ENCODE assay signal across 28 cellular contexts in genomic region chr17:80447790-80448189, GRCh38. TPM values are rescaled to one million over a fixed set of nuclear protein-coding genes. Genes with fewer than 3 reads are reported as not detected.
"Had no signal": no experiment of that assay in that cellular context is flagged by ENCODE, and none has a peak within 500 bp of the region (broad histone marks: within the 10 kb centered on the region; RNA-seq: fewer than 3 reads in every experiment).

No MANE protein-coding gene starts in this region.

- H3K4me3 Mint-ChIP-seq: effector memory CD8-positive, alpha-beta T cell; memory B cell; natural killer cell; stimulated activated memory B cell treated with anti-CD40 and anti-IgM and Interleukin-4, amounts not matched to agents 10 μg/mL and 1 μg/mL and 100 μg/mL, for 72 hours had no signal

- H2AFZ ChIP-seq: hepatocyte had no signal

- H3K4me1 Mint-ChIP-seq: memory B cell; stimulated activated memory B cell treated with anti-CD40 and anti-IgM and Interleukin-4, amounts not matched to agents 10 μg/mL and 1 μg/mL and 100 μg/mL, for 72 hours had no signal

- FAIRE-seq: endometrium, islet of Langerhans had no signal

- H3K27me3 ChIP-seq: gastroesophageal sphincter, ovary, sigmoid colon, testis, tibial artery, upper lobe of left lung, uterus had no signal

- H3K9me3 Mint-ChIP-seq: effector memory CD8-positive, alpha-beta T cell; memory B cell; natural killer cell; stimulated activated memory B cell treated with anti-CD40 and anti-IgM and Interleukin-4, amounts not matched to agents 10 μg/mL and 1 μg/mL and 100 μg/mL, for 72 hours had no signal

- DNase-seq: cortex of kidney; effector memory CD8-positive, alpha-beta T cell; heart left ventricle; kidney glomerular epithelial cell; left colon; left ventricle myocardium inferior; lower lobe of right lung; natural killer cell; occipital lobe; ovary; posterior cingulate gyrus; sigmoid colon; stimulated activated CD4-positive, alpha-beta T cell treated with anti-CD3 and anti-CD28 coated beads, Interleukin-2, amount 100 ng/mL, for 24 hours; stimulated activated CD4-positive, alpha-beta T cell treated with anti-CD3 and anti-CD28 coated beads, Interleukin-4, amount 100 ng/mL, for 24 hours; stimulated activated naive CD8-positive, alpha-beta T cell treated with anti-CD3 and anti-CD28 coated beads, Interleukin-15, Interleukin-2, amounts not matched to agents 100 U/mL and 50 U/mL, for 24 hours; testis; tibial artery; upper lobe of left lung; uterus had no signal

- H3K36me3 Mint-ChIP-seq: memory B cell, natural killer cell had no signal

- H3K36me3 ChIP-seq: gastroesophageal sphincter, heart left ventricle, left ventricle myocardium inferior, lower lobe of right lung, ovary, sigmoid colon, tibial artery, upper lobe of left lung, uterus had no signal

- H3K79me2 ChIP-seq: hepatocyte had no signal

- H3K9me3 ChIP-seq: gastroesophageal sphincter, heart left ventricle, left ventricle myocardium inferior, lower lobe of right lung, ovary, psoas muscle, sigmoid colon, testis, tibial artery, upper lobe of left lung, uterus had no signal

- H3K27ac ChIP-seq: gastroesophageal sphincter, heart left ventricle, hepatocyte, left ventricle myocardium inferior, lower lobe of right lung, ovary, psoas muscle, sigmoid colon, testis, tibial artery, upper lobe of left lung, uterus had no signal

- H3K4me3 ChIP-seq: gastroesophageal sphincter, heart left ventricle, hepatocyte, left ventricle myocardium inferior, lower lobe of right lung, ovary, psoas muscle, sigmoid colon, testis, tibial artery, upper lobe of left lung, uterus had no signal

- H3K4me1 ChIP-seq: heart left ventricle, left ventricle myocardium inferior, lower lobe of right lung, psoas muscle, testis, uterus had no signal

- H3K27ac Mint-ChIP-seq: effector memory CD8-positive, alpha-beta T cell; memory B cell; natural killer cell; stimulated activated memory B cell treated with anti-CD40 and anti-IgM and Interleukin-4, amounts not matched to agents 10 μg/mL and 1 μg/mL and 100 μg/mL, for 72 hours had no signal

- H3K4me2 ChIP-seq: hepatocyte had no signal

- ATAC-seq: effector memory CD8-positive, alpha-beta T cell; gastroesophageal sphincter; heart left ventricle; left colon; lower lobe of right lung; natural killer cell; psoas muscle; right cardiac atrium; stimulated activated memory B cell treated with anti-CD40 and anti-IgM and Interleukin-4, amounts not matched to agents 10 μg/mL and 1 μg/mL and 100 μg/mL, for 72 hours; stimulated activated naive CD8-positive, alpha-beta T cell treated with anti-CD3 and anti-CD28 coated beads, Interleukin-15, Interleukin-2, amounts not matched to agents 100 U/mL and 50 U/mL, for 24 hours had no signal

RNA-seq across cellular contexts. Expression of gene NPTX1, which starts 28.6 kb away (rescaled TPM):
- total RNA-seq: left ventricle myocardium inferior, renal cortical epithelial cell, right cardiac atrium had no signal
